Comparison of ENCODE assay signal across 18 cellular contexts in genomic region chr2:64086347-64087082, GRCh38. TPM values are rescaled to one million over a fixed set of nuclear protein-coding genes. Genes with fewer than 3 reads are reported as not detected.
DNase-seq lines count a peak whose midpoint lies in the region; ATAC-seq and TF ChIP-seq lines count a peak whose summit lies in the region.
"Had no signal": no experiment of that assay in that cellular context is flagged by ENCODE, and none has a peak within 500 bp of the region (broad histone marks: within the 10 kb centered on the region; RNA-seq: fewer than 3 reads in every experiment).

No MANE protein-coding gene starts in this region.

- H3K4me3 ChIP-seq in Caco-2 (ENCODE audit: low read depth, low read length) (no peak overlapping the region), PC-3 (ENCODE audit: low read length) (no peak overlapping the region)
- H3K4me3 ChIP-seq: coronary artery, esophagus muscularis mucosa, GM23248, heart right ventricle, testis had no signal

- CTCF ChIA-PET in Caco-2 (lab: Charles Lee) (no interaction called here), PC-3 (lab: Charles Lee) (no interaction called here)

- H3K4me1 Mint-ChIP-seq in Caco-2 (ENCODE audit: low read depth, unreplicated experiment): peaks cover 21% of the 10 kb centered on the region
- H3K4me1 Mint-ChIP-seq in type B pancreatic cell (ENCODE audit: unreplicated experiment): no peaks in the 10 kb centered on the region

- no peak overlapping the region for H3K9ac ChIP-seq in PC-3 (ENCODE audit: low read length)
- H3K9ac ChIP-seq: GM23248 had no signal

- no peak overlapping the region for H3K4me2 ChIP-seq in PC-3 (ENCODE audit: low read length)

- ATAC-seq in GM18868 (IDR thresholded peaks at IDR 0.05; ENCODE audit: unreplicated experiment) (peak; percentile 53), HG02981 (IDR thresholded peaks at IDR 0.05; ENCODE audit: unreplicated experiment) (peak; percentile 55), PC-3 (peak; percentile 35; the same call in 1 of the 2 replicates), GM18873 (IDR thresholded peaks at IDR 0.05; ENCODE audit: low FRiP score, unreplicated experiment) (no peak)
- ATAC-seq: heart right ventricle, left colon had no signal

- H3K27ac ChIP-seq in PC-3 (ENCODE audit: low read length): no peak overlapping the region
- H3K27ac ChIP-seq: coronary artery, esophagus muscularis mucosa, GM23248, heart right ventricle, testis had no signal

- TF ChIP-seq CTCF in Caco-2 (IDR thresholded peaks at IDR 0.05; ENCODE audit: insufficient read depth in 1 of 2, low read depth in 1 of 2, low read length in 1 of 2, severe bottlenecking in 1 of 2, unreplicated experiment in 1 of 2): no peak
- TF ChIP-seq CTCF in PC-3 (conservative IDR thresholded peaks at IDR 0.05; ENCODE audit: low read depth, low read length): no peak
- TF ChIP-seq CTCF in type B pancreatic cell (conservative IDR thresholded peaks at IDR 0.05): no peak

- H3K9me2 ChIP-seq in PC-3 (replicated peaks; ENCODE audit: low read length): no peaks in the 10 kb centered on the region

- no peaks in the 10 kb centered on the region for H3K79me2 ChIP-seq in PC-3 (ENCODE audit: low read length)

- no peaks in the 10 kb centered on the region for H3F3A ChIP-seq in PC-3 (ENCODE audit: low read length, unreplicated experiment)

- DNase-seq in Caco-2 (no peak), PC-3 (no peak), ureter (ENCODE audit: low spot score) (no peak), type B pancreatic cell (ENCODE audit: extremely low spot score, unreplicated experiment) (no peak), NK-92 (lab: John Stamatoyannopoulos, UW; ENCODE audit: unreplicated experiment) (no peak)
- DNase-seq: amniotic stem cell; GM23248; heart right ventricle; left colon; NCI-H226; stimulated activated CD4-positive, alpha-beta T cell treated with anti-CD3 and anti-CD28 coated beads, Interleukin-12 subunit alpha, Interleukin-12 subunit beta, amount 100 ng/mL, for 4 hours; testis had no signal

- BruUV-seq in Caco-2 (replicated peaks; lab: Mats Ljungman, UMichigan) (no TSS peak), PC-3 (replicated peaks; lab: Mats Ljungman, UMichigan) (no TSS peak)

- H3K4me1 ChIP-seq in Caco-2 (peaks cover 27% of the 10 kb centered on the region), PC-3 (ENCODE audit: insufficient read depth, low read length) (no peaks in the 10 kb centered on the region)
- H3K4me1 ChIP-seq: esophagus muscularis mucosa, heart right ventricle, testis had no signal

- no peaks in the 10 kb centered on the region for H3K27me3 ChIP-seq in Caco-2 (replicated peaks; ENCODE audit: control insufficient read depth, insufficient read depth, low read length)
- no peaks in the 10 kb centered on the region for H3K27me3 ChIP-seq in PC-3 (ENCODE audit: low read length)
- H3K27me3 ChIP-seq: esophagus muscularis mucosa, heart right ventricle, testis had no signal

- POLR2A ChIA-PET in Caco-2 (lab: Charles Lee) (no interaction called here), PC-3 (lab: Charles Lee; ENCODE audit: unreplicated experiment) (no interaction called here)

- peak overlapping the region; percentile 40 for H3K27ac Mint-ChIP-seq in Caco-2 (ENCODE audit: unreplicated experiment)
- H3K27ac Mint-ChIP-seq in type B pancreatic cell: no peak overlapping the region
- H3K27ac Mint-ChIP-seq: progenitor cell of endocrine pancreas had no signal

- no peak overlapping the region for H3K4me3 Mint-ChIP-seq in Caco-2 (ENCODE audit: unreplicated experiment)
- no peak overlapping the region for H3K4me3 Mint-ChIP-seq in type B pancreatic cell

- H3K9me3 Mint-ChIP-seq in Caco-2 (ENCODE audit: unreplicated experiment) (peaks cover 2% of the 10 kb centered on the region), type B pancreatic cell (peaks cover 4% of the 10 kb centered on the region)

- H3K9me3 ChIP-seq in Caco-2: no peaks in the 10 kb centered on the region
- no peaks in the 10 kb centered on the region for H3K9me3 ChIP-seq in PC-3 (ENCODE audit: low read length)
- H3K9me3 ChIP-seq: esophagus muscularis mucosa, heart right ventricle, testis had no signal

- H3K36me3 Mint-ChIP-seq in Caco-2 (ENCODE audit: insufficient read depth, unreplicated experiment) (peaks cover 50% of the 10 kb centered on the region), type B pancreatic cell (peaks cover 14% of the 10 kb centered on the region)

- no peaks in the 10 kb centered on the region for H3K36me3 ChIP-seq in Caco-2 (ENCODE audit: control insufficient read depth, insufficient read depth, low read length)
- no peaks in the 10 kb centered on the region for H3K36me3 ChIP-seq in PC-3 (ENCODE audit: low read depth, low read length)

- H3K27me3 Mint-ChIP-seq in Caco-2 (ENCODE audit: insufficient read depth, unreplicated experiment) (no peaks in the 10 kb centered on the region), type B pancreatic cell (no peaks in the 10 kb centered on the region)
- H3K27me3 Mint-ChIP-seq: progenitor cell of endocrine pancreas had no signal

- H2AFZ ChIP-seq in PC-3 (ENCODE audit: low read length): no peak overlapping the region
- H2AFZ ChIP-seq: GM23248 had no signal

- intact Hi-C loops in Caco-2 (cut with micrococcal nuclease; ENCODE audit: unreplicated experiment): loop anchor here (2.0 kb wide), 1 partner anchor 22 kb away; no protein-coding TSS in a partner anchor
- intact Hi-C loops in PC-3 (cut with micrococcal nuclease): no loop called here

- H4K20me1 ChIP-seq in PC-3 (ENCODE audit: low read length): no peaks in the 10 kb centered on the region

RNA-seq across cellular contexts. Expression of gene PELI1, which starts 57.7 kb away (rescaled TPM):
- 64.1 and 69.2 TPM in 2 replicates for total RNA-seq in Caco-2 (2022)
- total RNA-seq in PC-3 (2014; rRNA removed): 5.6 and 10.4 TPM in 2 replicates
- 39.4 TPM for total RNA-seq in ureter
- total RNA-seq in type B pancreatic cell (ENCODE audit: low replicate concordance): 57.5 and 58.2 TPM in 2 replicates
